Comparison of ENCODE assay signal across 13 cellular contexts in genomic region chr15:52083037-52083359, GRCh38. TPM values are rescaled to one million over a fixed set of nuclear protein-coding genes. Genes with fewer than 3 reads are reported as not detected.
A peak's percentile ranks its signal among the peaks of the same experiment; 100 is the strongest.
DNase-seq lines count a peak whose midpoint lies in the region; ATAC-seq and TF ChIP-seq lines count a peak whose summit lies in the region.
"Not testable (repeated sequence)": the region's sequence is repeated elsewhere in the genome, so short reads cannot be mapped to it uniquely, and the experiment has no call there.
"Had no signal": no experiment of that assay in that cellular context is flagged by ENCODE, and none has a peak within 500 bp of the region (broad histone marks: within the 10 kb centered on the region; RNA-seq: fewer than 3 reads in every experiment).

No MANE protein-coding gene starts in this region.

- peaks cover 14 to 24% (median 19%) of the 10 kb centered on the region in 11 experiments for H3K9me3 ChIP-seq in BLaER1 treated with 17β-estradiol and CSF1 and Interleukin-3, amounts not matched to agents 10 nM and 100 nM (replicated peaks in 1 of 11)

- peak overlapping the region; percentile 80 to 92 (median 85) for H3K4me2 ChIP-seq in BLaER1 treated with 17β-estradiol and CSF1 and Interleukin-3, amounts not matched to agents 10 nM and 100 nM

- peaks cover 0 to 20% (median 0%) of the 10 kb centered on the region in 11 experiments; a peak in 4 of 22 replicates for H3K27me3 ChIP-seq in BLaER1 treated with 17β-estradiol and CSF1 and Interleukin-3, amounts not matched to agents 10 nM and 100 nM

- H3K36me3 ChIP-seq in BLaER1 treated with 17β-estradiol and CSF1 and Interleukin-3, amounts not matched to agents 10 nM and 100 nM = not testable (repeated sequence)

- DNase-seq in RWPE1 (ENCODE audit: low spot score); activated T-helper 2 cell treated with anti-CD3 and anti-CD28 coated beads, Interferon-gamma antibody, Interleukin-2, Interleukin-4, amounts not matched to agents 10 μg/mL and 5 μg/mL and 100 μg/mL, durations not matched to agents 14 hours and 24 hours and 36 hours (ENCODE audit: low spot score); stimulated activated effector memory CD8-positive, alpha-beta T cell treated with anti-CD3 and anti-CD28 coated beads, Interleukin-12 subunit alpha, Interleukin-12 subunit beta, amount 100 ng/mL, for 72 hours (ENCODE audit: low spot score in 2 of 2): not testable (repeated sequence)

- H3K27ac Mint-ChIP-seq in activated T-helper 2 cell treated with anti-CD3 and anti-CD28 coated beads, Interferon-gamma antibody, Interleukin-2, Interleukin-4, amounts not matched to agents 10 μg/mL and 5 μg/mL and 100 μg/mL, durations not matched to agents 14 hours and 24 hours and 36 hours = peak overlapping the region; percentile 40
- H3K27ac Mint-ChIP-seq in stimulated activated effector memory CD8-positive, alpha-beta T cell treated with anti-CD3 and anti-CD28 coated beads, Interleukin-12 subunit alpha, Interleukin-12 subunit beta, amount 100 ng/mL, for 72 hours = not testable (repeated sequence)

- peak overlapping the region in 6 of 11 experiments; percentile 4 to 57 (median 35); a peak in 12 of 22 replicates for H3K27ac ChIP-seq in BLaER1 treated with 17β-estradiol and CSF1 and Interleukin-3, amounts not matched to agents 10 nM and 100 nM
- H3K27ac ChIP-seq in RWPE1 = peak overlapping the region; percentile 62

- not testable (repeated sequence) for H3K36me3 Mint-ChIP-seq in activated T-helper 2 cell treated with anti-CD3 and anti-CD28 coated beads, Interferon-gamma antibody, Interleukin-2, Interleukin-4, amounts not matched to agents 10 μg/mL and 5 μg/mL and 100 μg/mL, durations not matched to agents 14 hours and 24 hours and 36 hours (ENCODE audit: low read depth); stimulated activated effector memory CD8-positive, alpha-beta T cell treated with anti-CD3 and anti-CD28 coated beads, Interleukin-12 subunit alpha, Interleukin-12 subunit beta, amount 100 ng/mL, for 72 hours

- H3K4me3 Mint-ChIP-seq in activated T-helper 2 cell treated with anti-CD3 and anti-CD28 coated beads, Interferon-gamma antibody, Interleukin-2, Interleukin-4, amounts not matched to agents 10 μg/mL and 5 μg/mL and 100 μg/mL, durations not matched to agents 14 hours and 24 hours and 36 hours (ENCODE audit: low read depth) = peak overlapping the region; percentile 2
- H3K4me3 Mint-ChIP-seq in stimulated activated effector memory CD8-positive, alpha-beta T cell treated with anti-CD3 and anti-CD28 coated beads, Interleukin-12 subunit alpha, Interleukin-12 subunit beta, amount 100 ng/mL, for 72 hours = peak overlapping the region; percentile 24

- H3K4me1 Mint-ChIP-seq in activated T-helper 2 cell treated with anti-CD3 and anti-CD28 coated beads, Interferon-gamma antibody, Interleukin-2, Interleukin-4, amounts not matched to agents 10 μg/mL and 5 μg/mL and 100 μg/mL, durations not matched to agents 14 hours and 24 hours and 36 hours (ENCODE audit: low read depth) = peaks cover 36% of the 10 kb centered on the region
- H3K4me1 Mint-ChIP-seq in stimulated activated effector memory CD8-positive, alpha-beta T cell treated with anti-CD3 and anti-CD28 coated beads, Interleukin-12 subunit alpha, Interleukin-12 subunit beta, amount 100 ng/mL, for 72 hours = peaks cover 33% of the 10 kb centered on the region

- H3K9ac ChIP-seq in BLaER1 treated with 17β-estradiol and CSF1 and Interleukin-3, amounts not matched to agents 10 nM and 100 nM = not testable (repeated sequence)

- CTCF ChIA-PET in RWPE1 (lab: Yijun Ruan, JAX) = interaction anchor here (0.6 to 1.0 kb wide), 3 partner anchors 34 to 360 kb away, joined by 3 to 5 read pairs (median 4); no protein-coding TSS in a partner anchor

- not testable (repeated sequence) for H3K4me3 ChIP-seq in BLaER1 treated with 17β-estradiol and CSF1 and Interleukin-3, amounts not matched to agents 10 nM and 100 nM

- TF ChIP-seq CTCF in RWPE1 (conservative IDR thresholded peaks at IDR 0.05; ENCODE audit: low read depth) = not testable (repeated sequence)

- ATAC-seq in GM19035 (IDR thresholded peaks at IDR 0.05; ENCODE audit: unreplicated experiment) (peak; percentile 12), GM21447 (IDR thresholded peaks at IDR 0.05; ENCODE audit: unreplicated experiment) (peak; percentile 24), HG02759 (IDR thresholded peaks at IDR 0.05; ENCODE audit: unreplicated experiment) (peak; percentile 25), HG03432 (IDR thresholded peaks at IDR 0.05; ENCODE audit: unreplicated experiment) (peak; percentile 15)
- ATAC-seq in stimulated activated effector memory CD8-positive, alpha-beta T cell treated with anti-CD3 and anti-CD28 coated beads, Interleukin-12 subunit alpha, Interleukin-12 subunit beta, amount 100 ng/mL, for 72 hours = peak; percentile 27

- H3K4me1 ChIP-seq in BLaER1 treated with 17β-estradiol and CSF1 and Interleukin-3, amounts not matched to agents 10 nM and 100 nM = peaks cover 32 to 67% (median 46%) of the 10 kb centered on the region in 10 experiments

- not testable (repeated sequence) for H3K9me3 Mint-ChIP-seq in activated T-helper 2 cell treated with anti-CD3 and anti-CD28 coated beads, Interferon-gamma antibody, Interleukin-2, Interleukin-4, amounts not matched to agents 10 μg/mL and 5 μg/mL and 100 μg/mL, durations not matched to agents 14 hours and 24 hours and 36 hours; stimulated activated effector memory CD8-positive, alpha-beta T cell treated with anti-CD3 and anti-CD28 coated beads, Interleukin-12 subunit alpha, Interleukin-12 subunit beta, amount 100 ng/mL, for 72 hours

- POLR2A ChIA-PET in RWPE1 (lab: Yijun Ruan, JAX; ENCODE audit: low non-redundant PET) = not testable (repeated sequence)

- intact Hi-C loops in activated T-helper 2 cell treated with anti-CD3 and anti-CD28 coated beads, Interferon-gamma antibody, Interleukin-2, Interleukin-4, amounts not matched to agents 10 μg/mL and 5 μg/mL and 100 μg/mL, durations not matched to agents 14 hours and 24 hours and 36 hours (cut with micrococcal nuclease) = not testable (repeated sequence)

- H4K20me1 ChIP-seq in BLaER1 treated with 17β-estradiol and CSF1 and Interleukin-3, amounts not matched to agents 10 nM and 100 nM = not testable (repeated sequence)

- not testable (repeated sequence) for H3K27me3 Mint-ChIP-seq in activated T-helper 2 cell treated with anti-CD3 and anti-CD28 coated beads, Interferon-gamma antibody, Interleukin-2, Interleukin-4, amounts not matched to agents 10 μg/mL and 5 μg/mL and 100 μg/mL, durations not matched to agents 14 hours and 24 hours and 36 hours (ENCODE audit: low read depth)

RNA-seq across cellular contexts. Expression of gene BCL2L10, which starts 29.6 kb away (rescaled TPM):
- total RNA-seq in activated T-helper 2 cell treated with anti-CD3 and anti-CD28 coated beads, Interferon-gamma antibody, Interleukin-2, Interleukin-4, amounts not matched to agents 10 μg/mL and 5 μg/mL and 100 μg/mL, durations not matched to agents 14 hours and 24 hours and 36 hours = 0.41 TPM in 1 of 2 replicates, not detected in the other
- total RNA-seq: A172, H9, MCF 10A, NCI-H460, PC-3 had no signal
